9 cellular contexts compared by ENCODE assay signal in genomic region chr9:100083448-100084144, GRCh38. TPM values are rescaled to one million over a fixed set of nuclear protein-coding genes. Genes with fewer than 3 reads are reported as not detected.
DNase-seq lines count a peak whose midpoint lies in the region; ATAC-seq and TF ChIP-seq lines count a peak whose summit lies in the region.
"Had no signal": no experiment of that assay in that cellular context is flagged by ENCODE, and none has a peak within 500 bp of the region (broad histone marks: within the 10 kb centered on the region; RNA-seq: fewer than 3 reads in every experiment).

No MANE protein-coding gene starts in this region.

- peak; percentile 50 for ATAC-seq in GM19023 (IDR thresholded peaks at IDR 0.05; ENCODE audit: unreplicated experiment)
- peak; percentile 52 for ATAC-seq in HG02870 (IDR thresholded peaks at IDR 0.05; ENCODE audit: unreplicated experiment)

- no peaks in the 10 kb centered on the region for H3K9me3 ChIP-seq in BE2C
- H3K9me3 ChIP-seq: Caco-2 had no signal

- no peaks in the 10 kb centered on the region for H3K36me3 ChIP-seq in BE2C

- DNase-seq in BE2C (no peak), NCI-H82 (lab: John Stamatoyannopoulos, UW) (peak; percentile 67), OCI-M2 (lab: John Stamatoyannopoulos, UW; ENCODE audit: unreplicated experiment) (no peak), kidney glomerular epithelial cell (lab: John Stamatoyannopoulos, UW) (no peak), Kasumi-1 (lab: John Stamatoyannopoulos, UW) (no peak)
- no peak for DNase-seq in activated CD4-positive, alpha-beta T cell treated with anti-CD3 and anti-CD28 coated beads, Interleukin-2, amount 50 U/mL, for 48 hours
- DNase-seq: Caco-2 had no signal

- no peak for TF ChIP-seq CTCF in BE2C (IDR thresholded peaks at IDR 0.05; ENCODE audit: low read depth, low read length)

- no peaks in the 10 kb centered on the region for H3K27me3 ChIP-seq in BE2C

- peaks cover 11% of the 10 kb centered on the region for H3K4me1 ChIP-seq in BE2C
- H3K4me1 ChIP-seq: Caco-2 had no signal

- peak overlapping the region; percentile 36 for H3K4me3 ChIP-seq in BE2C (ENCODE audit: low read depth, low read length)

RNA-seq across cellular contexts. Expression of gene ERP44, which starts 15.2 kb away (rescaled TPM):
- polyA plus RNA-seq in BE2C (2012; ENCODE audit: insufficient read depth, insufficient read length, low read depth) = 15.0 TPM

RNA-seq across cellular contexts. Expression of gene INVS, which starts 15.4 kb away (rescaled TPM):
- polyA plus RNA-seq in BE2C (2012; ENCODE audit: insufficient read depth, insufficient read length, low read depth) = 4.8 TPM
